In genomic region chr11:89047159-89047558, GRCh38 we compare ENCODE assay signal across 5 cellular contexts. TPM values are rescaled to one million over a fixed set of nuclear protein-coding genes. Genes with fewer than 3 reads are reported as not detected.
"Had no signal": no experiment of that assay in that cellular context is flagged by ENCODE, and none has a peak within 500 bp of the region (broad histone marks: within the 10 kb centered on the region; RNA-seq: fewer than 3 reads in every experiment).

No MANE protein-coding gene starts in this region.

RNA-seq across cellular contexts. Expression of gene GRM5, which starts 18.6 kb away (rescaled TPM):
- total RNA-seq: suprapubic skin, transverse colon, ureter, vagina had no signal
- polyA plus RNA-seq: stomach had no signal
